ENCODE assay signal across 8 cellular contexts in the genomic region with DNA sequence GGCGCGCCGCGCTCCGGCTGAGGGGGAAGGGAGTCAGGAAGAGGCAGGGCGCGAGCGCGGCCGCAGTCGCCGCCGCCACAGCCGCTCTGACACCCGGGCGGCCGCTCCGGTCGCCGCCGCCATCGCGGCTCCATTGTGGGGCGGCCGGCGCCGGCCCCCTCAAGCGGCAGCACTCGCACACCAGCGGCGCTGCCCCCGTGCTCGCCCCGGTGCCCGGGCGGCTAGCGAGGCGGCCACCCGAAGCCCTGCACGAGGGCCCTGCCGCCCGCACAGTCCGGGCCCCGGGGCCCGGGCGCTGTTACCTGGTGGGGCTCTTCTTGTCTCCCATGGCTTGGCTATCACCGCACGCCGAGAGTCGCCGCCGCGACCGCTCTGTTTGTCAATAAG. TPM values are rescaled to one million over a fixed set of nuclear protein-coding genes. Genes with fewer than 3 reads are reported as not detected.
DNase-seq lines count a peak whose midpoint lies in the region; ATAC-seq, FAIRE-seq and TF ChIP-seq lines count a peak whose summit lies in the region.

No MANE protein-coding gene starts in this region.

- H2AFZ ChIP-seq in HepG2 (ENCODE audit: low read length) = no peak overlapping the region

- peak overlapping the region; percentile 73 for H3K27ac ChIP-seq in angular gyrus (ENCODE audit: low read depth, low read length)
- H3K27ac ChIP-seq in HepG2 (ENCODE audit: extremely low read length, insufficient read depth, low read length) = peak overlapping the region; percentile 83
- H3K27ac ChIP-seq in upper lobe of left lung = peak overlapping the region; percentile 91 to 99 (median 96)

- H3K4me1 ChIP-seq in HepG2 (ENCODE audit: insufficient read depth, low read length) (peaks cover 41% of the 10 kb centered on the region), upper lobe of left lung (peaks cover 16 to 35% (median 26%) of the 10 kb centered on the region in 4 donors)

- WGBS in HepG2 (ENCODE audit: low lambda C conversion rate) = no CpG with 5 or more reads among the region's 54 CpGs
- WGBS in upper lobe of left lung, 2 donors = 0% methylated on average over 10 of the region's 54 CpGs; no CpG with 5 or more reads in 1 of the 2 donors

- peaks cover 18% of the 10 kb centered on the region for H3K79me2 ChIP-seq in HepG2 (ENCODE audit: insufficient read depth, low read length)

- TF ChIP-seq CTCF in HepG2 (CRISPR knock-in tag; IDR thresholded peaks at IDR 0.05) (no peak), upper lobe of left lung (IDR thresholded peaks at IDR 0.05) (no peak)

- peak in 4 of 6 experiments; percentile 60 to 76 (median 70) for DNase-seq in stimulated activated naive CD4-positive, alpha-beta T cell (lab: John Stamatoyannopoulos, UW)
- no peak for DNase-seq in stimulated activated naive CD4-positive, alpha-beta T cell treated with Interleukin-2 at 50 U/mL for 16 hours (lab: John Stamatoyannopoulos, UW)
- no peak for DNase-seq in HepG2 (ENCODE audit: low spot score)
- DNase-seq in upper lobe of left lung = no peak
- no peak for DNase-seq in ureter (ENCODE audit: low spot score)
- no peak for DNase-seq in SIG-M5 treated with dmso at 0.1 percent for 504 hours (lab: John Stamatoyannopoulos, UW; ENCODE audit: unreplicated experiment)

- TF ChIP-seq EP300 in HepG2 (IDR thresholded peaks at IDR 0.05; ENCODE audit: low read depth in 2 of 2, low read length in 2 of 2) = no peak
- no peak for TF ChIP-seq EP300 in HepG2 (CRISPR knock-in tag; IDR thresholded peaks at IDR 0.05; ENCODE audit: borderline replicate concordance)
- TF ChIP-seq EP300 in upper lobe of left lung (IDR thresholded peaks at IDR 0.05) = no peak

- no peak for TF ChIP-seq RAD21 in HepG2 (CRISPR knock-in tag; IDR thresholded peaks at IDR 0.05)

- TF ChIP-seq POLR2A in HepG2 (IDR thresholded peaks at IDR 0.05; ENCODE audit: insufficient read depth in 1 of 2, low read depth in 2 of 2, low read length in 2 of 2) = no peak; a peak in 1 of 4 replicates
- TF ChIP-seq POLR2A in upper lobe of left lung (IDR thresholded peaks at IDR 0.05) = peak in 1 of 4 donors; percentile 13

- intact Hi-C loops in HepG2 (cut with micrococcal nuclease; ENCODE audit: unreplicated experiment) = loop anchor here (1.0 to 5.0 kb wide), 3 partner anchors 26 to 96 kb away; a partner anchor contains a TSS

- peak overlapping the region; percentile 80 for H3K9ac ChIP-seq in HepG2 (ENCODE audit: insufficient read depth, low read depth, low read length)

- H3K9me3 ChIP-seq in HepG2 (ENCODE audit: low read length) (no peaks in the 10 kb centered on the region), upper lobe of left lung (no peaks in the 10 kb centered on the region)

- H3K4me3 ChIP-seq in HepG2 (replicated peaks in 1 of 3; ENCODE audit: insufficient read depth in 1 of 3, low read depth in 2 of 3, low read length in 3 of 3) (peak overlapping the region; percentile 82 to 90 (median 87); a peak in 5 of 6 replicates), upper lobe of left lung (peak overlapping the region; percentile 83 to 95 (median 90))

- BruUV-seq in HepG2 (replicated peaks; lab: Mats Ljungman, UMichigan) = no TSS peak

- no peak for FAIRE-seq in HepG2 (lab: Jason Lieb, UNC)

- in situ Hi-C loops in HepG2 (cut with HindIII; ENCODE audit: extremely low pct_ligation_motif_present, low pct_unique_long_range_greater_than_20kb) = no loop called here

- H3K36me3 ChIP-seq in HepG2 (replicated peaks in 1 of 2; ENCODE audit: control insufficient read depth in 1 of 2, insufficient read depth in 2 of 2, low read length in 2 of 2) (0 out of 5 replicates have a peak, but pooled peaks cover 0 to 5% of the 10 kb centered on the region in 2 experiments), upper lobe of left lung (peaks cover 0 to 9% (median 0%) of the 10 kb centered on the region in 4 donors)

- peak; percentile 22 for ATAC-seq in HG03442 (IDR thresholded peaks at IDR 0.05; ENCODE audit: unreplicated experiment)
- ATAC-seq in HepG2 = no peak
- peak in 1 of 2 donors; percentile 54 for ATAC-seq in upper lobe of left lung (ENCODE audit: low FRiP score in 2 of 2)

- POLR2A ChIA-PET in HepG2 (lab: Yijun Ruan, JAX) = no interaction called here

- no peaks in the 10 kb centered on the region for H4K20me1 ChIP-seq in HepG2 (ENCODE audit: insufficient read depth, low read length)

- H3K4me2 ChIP-seq in HepG2 (ENCODE audit: low read depth, low read length) = no peak overlapping the region

- CTCF ChIA-PET in HepG2 (lab: Yijun Ruan, JAX; ENCODE audit: low intra/inter-chr PET ratio, low total read pairs) = interaction anchor here (1.5 kb wide), 1 partner anchor 108 kb away, joined by 5 read pairs; no protein-coding TSS in a partner anchor

- no peaks in the 10 kb centered on the region; a peak in 1 of 5 replicates for H3K27me3 ChIP-seq in HepG2 (ENCODE audit: control insufficient read depth in 1 of 2, insufficient read depth in 2 of 2, low read length in 2 of 2)
- H3K27me3 ChIP-seq in upper lobe of left lung = no peaks in the 10 kb centered on the region

TF ChIP-seq in HepG2, 621 proteins besides CTCF, POLR2A, EP300 and RAD21 (continues in another document):
- TF ChIP-seq FOXP1 (IDR thresholded peaks at IDR 0.05) = no peak
- TF ChIP-seq FOXP1 (CRISPR knock-in tag; IDR thresholded peaks at IDR 0.05) = 0 out of 2 replicates have a peak, but pooled peaks have one; percentile 13
- 0 out of 2 replicates have a peak, but pooled peaks have one; percentile 4 for TF ChIP-seq ZNF563 (CRISPR knock-in tag; IDR thresholded peaks at IDR 0.05)
- peak; percentile 7; the same call in 1 of the 2 replicates for TF ChIP-seq ZNF446 (CRISPR knock-in tag; IDR thresholded peaks at IDR 0.05)
- peak; percentile 55; the same call in 1 of the 2 replicates for TF ChIP-seq RBFOX2 (IDR thresholded peaks at IDR 0.05; ENCODE audit: low read depth, low read length)
- no peak for TF ChIP-seq ZNF616 (CRISPR knock-in tag; IDR thresholded peaks at IDR 0.05; ENCODE audit: low read depth)
- no peak for TF ChIP-seq ZFP36L1 (CRISPR knock-in tag; IDR thresholded peaks at IDR 0.05)
- TF ChIP-seq FOXA1 (IDR thresholded peaks at IDR 0.05) = no peak
- peak; percentile 57; the same call in 1 of the 2 replicates for TF ChIP-seq FOXA1 (CRISPR knock-in tag; IDR thresholded peaks at IDR 0.05)
- peak; percentile 17; the same call in 1 of the 2 replicates for TF ChIP-seq MAZ (IDR thresholded peaks at IDR 0.05; ENCODE audit: borderline replicate concordance, low read depth, low read length)
- TF ChIP-seq MAZ (CRISPR knock-in tag; IDR thresholded peaks at IDR 0.05; ENCODE audit: low read depth) = no peak
- TF ChIP-seq SMARCE1 (IDR thresholded peaks at IDR 0.05; ENCODE audit: borderline replicate concordance) = no peak
- peak; percentile 48; the same call in 1 of the 2 replicates for TF ChIP-seq FOXA3 (CRISPR knock-in tag; IDR thresholded peaks at IDR 0.05)
- no peak for TF ChIP-seq HOXA7 (CRISPR knock-in tag; IDR thresholded peaks at IDR 0.05)
- TF ChIP-seq ZMAT3 (CRISPR knock-in tag; conservative IDR thresholded peaks at IDR 0.05) = 0 out of 2 replicates have a peak, but pooled peaks have one; percentile 16
- peak; percentile 10; the same call in 1 of the 2 replicates for TF ChIP-seq ZNF331 (CRISPR knock-in tag; IDR thresholded peaks at IDR 0.05)
- TF ChIP-seq YY1 (IDR thresholded peaks at IDR 0.05; ENCODE audit: insufficient read depth, insufficient replicate concordance, low read depth, low read length) = peak; percentile 54
- peak; percentile 33; the same call in 1 of the 2 replicates for TF ChIP-seq PHF8 (CRISPR knock-in tag; IDR thresholded peaks at IDR 0.05)
- TF ChIP-seq POLR2AphosphoS5 (IDR thresholded peaks at IDR 0.05; ENCODE audit: low read depth, low read length) = no peak
- 0 out of 2 replicates have a peak, but pooled peaks have one; percentile 51 for TF ChIP-seq ZNF564 (CRISPR knock-in tag; IDR thresholded peaks at IDR 0.05)

RNA-seq across cellular contexts. Expression of a gene that starts 0.2 kb away (rescaled TPM):
- total RNA-seq in HepG2 (2016; rRNA removed; fragmentation: Illumina TruSeq; extraction: Trizol) (11.7 and 16.3 TPM in 2 replicates), upper lobe of left lung (10 to 100 TPM; 11.7 to 44.0 (median 29.8) TPM), ureter (43.3 TPM)
- 5.1 and 6.7 TPM in 2 replicates for total RNA-seq in HepG2 (2016; cell fraction: cytosol; rRNA removed; fragmentation: Illumina TruSeq; extraction: Trizol; ENCODE audit: low read depth)
- 11.1 and 11.4 TPM in 2 replicates for total RNA-seq in HepG2 (2016; cell fraction: insoluble cytoplasmic fraction; rRNA removed; fragmentation: Illumina TruSeq; extraction: Trizol)
- total RNA-seq in HepG2 (2016; cell fraction: membrane; rRNA removed; fragmentation: Illumina TruSeq; extraction: Trizol) = 8.6 and 9.6 TPM in 2 replicates
- total RNA-seq in HepG2 (2016; cell fraction: nucleus; rRNA removed; fragmentation: Illumina TruSeq; extraction: Trizol) = 21.1 and 23.7 TPM in 2 replicates
- polyA plus RNA-seq in HepG2 (2011; rRNA removed) = 6.7 and 8.4 TPM in 2 replicates
- polyA plus RNA-seq in HepG2 (2011; cell fraction: cytosol; rRNA removed) = 2.9 and 4.5 TPM in 2 replicates
- 5.0 and 6.3 TPM in 2 replicates for polyA plus RNA-seq in HepG2 (2011; cell fraction: nucleus; rRNA removed)
- polyA plus RNA-seq in HepG2 (2012) = 6.4 and 7.2 TPM in 2 replicates
- 3.5 and 4.5 TPM in 2 replicates for polyA plus RNA-seq in HepG2 (2016; cell fraction: cytosol; fragmentation: Illumina TruSeq; extraction: Trizol; ENCODE audit: low read depth)
- polyA plus RNA-seq in HepG2 (2016; cell fraction: insoluble cytoplasmic fraction; fragmentation: Illumina TruSeq; extraction: Trizol; ENCODE audit: low read depth) = 14.3 and 16.5 TPM in 2 replicates
- polyA plus RNA-seq in HepG2 (2016; cell fraction: membrane; fragmentation: Illumina TruSeq; extraction: Trizol; ENCODE audit: low read depth) = 8.1 and 9.7 TPM in 2 replicates
- 14.9 TPM in 2 replicates for polyA plus RNA-seq in HepG2 (2016; cell fraction: nucleus; fragmentation: Illumina TruSeq; extraction: Trizol; ENCODE audit: insufficient read depth, low read depth)
- 5.2 and 11.9 TPM in 2 replicates for polyA minus RNA-seq in HepG2 (2011; rRNA and poly(A)+ RNA removed; ENCODE audit: low replicate concordance)
- 7.2 and 7.9 TPM in 2 replicates for polyA minus RNA-seq in HepG2 (2011; cell fraction: cytosol; rRNA and poly(A)+ RNA removed)
- polyA minus RNA-seq in HepG2 (2011; cell fraction: nucleus; rRNA and poly(A)+ RNA removed) = 50.7 and 52.8 TPM in 2 replicates

Comparison
In these comparisons a context has a peak if more than half of its experiments do, and no peak if none do; other contexts are left out.
1. DNase-seq: peak in stimulated activated naive CD4-positive, alpha-beta T cell (4 of 6); none in stimulated activated naive CD4-positive, alpha-beta T cell treated with Interleukin-2 at 50 U/mL for 16 hours (single experiment), HepG2 (single experiment), upper lobe of left lung (0 of 2), ureter (single experiment) and SIG-M5 treated with dmso at 0.1 percent for 504 hours (single experiment).
2. Peak in every context shown above with its lines, with median percentiles within 50 percentile points of each other: H3K27ac ChIP-seq.